Comparison of ENCODE assay signal across 9 cellular contexts in the genomic region with DNA sequence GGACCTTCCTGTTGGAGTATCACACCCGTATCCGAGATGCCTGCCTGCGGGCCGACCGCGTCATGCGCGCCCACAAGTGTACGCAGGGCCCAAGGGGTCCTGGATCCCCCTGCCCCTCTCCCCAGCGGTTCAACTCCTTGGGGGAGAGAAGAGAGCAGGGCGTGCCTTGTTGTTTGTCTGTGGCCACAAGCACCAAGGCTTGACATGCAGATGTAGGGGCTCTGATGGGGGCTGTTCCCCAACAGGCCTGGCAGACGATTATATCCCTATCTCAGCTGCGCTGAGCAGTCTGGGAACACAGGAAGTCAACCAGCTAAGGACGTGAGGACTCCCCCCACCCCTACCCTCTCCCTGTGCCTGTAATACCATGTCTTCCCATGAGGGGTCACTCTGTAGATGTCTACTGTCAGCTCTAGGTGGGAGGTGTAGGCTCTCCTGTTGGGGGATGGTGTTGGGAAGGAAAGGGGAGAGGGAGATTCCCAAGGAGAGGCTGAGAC. TPM values are rescaled to one million over a fixed set of nuclear protein-coding genes. Genes with fewer than 3 reads are reported as not detected.
DNase-seq lines count a peak whose midpoint lies in the region; ATAC-seq and TF ChIP-seq lines count a peak whose summit lies in the region.
"Had no signal": no experiment of that assay in that cellular context is flagged by ENCODE, and none has a peak within 500 bp of the region (broad histone marks: within the 10 kb centered on the region; RNA-seq: fewer than 3 reads in every experiment).

No MANE protein-coding gene starts in this region.

- H3K9me3 Mint-ChIP-seq in activated T-cell treated with anti-CD3 and anti-CD28 coated beads, Interleukin-2, amount 50 U/mL, for 4 hours = no peaks in the 10 kb centered on the region
- no peaks in the 10 kb centered on the region for H3K9me3 Mint-ChIP-seq in stimulated activated memory B cell treated with anti-CD40 and anti-IgM and Interleukin-4, amounts not matched to agents 10 μg/mL and 1 μg/mL and 100 μg/mL, for 72 hours

- H3K4me3 Mint-ChIP-seq in activated T-cell treated with anti-CD3 and anti-CD28 coated beads, Interleukin-2, amount 50 U/mL, for 4 hours = no peak overlapping the region
- no peak overlapping the region for H3K4me3 Mint-ChIP-seq in stimulated activated memory B cell treated with anti-CD40 and anti-IgM and Interleukin-4, amounts not matched to agents 10 μg/mL and 1 μg/mL and 100 μg/mL, for 72 hours

- TF ChIP-seq CTCF in epithelial cell of proximal tubule (conservative IDR thresholded peaks at IDR 0.05; ENCODE audit: low read depth, low read length) = peak; percentile 58

- H3K4me1 Mint-ChIP-seq in activated T-cell treated with anti-CD3 and anti-CD28 coated beads, Interleukin-2, amount 50 U/mL, for 4 hours (ENCODE audit: low read depth) = peaks cover 24% of the 10 kb centered on the region
- H3K4me1 Mint-ChIP-seq in stimulated activated memory B cell treated with anti-CD40 and anti-IgM and Interleukin-4, amounts not matched to agents 10 μg/mL and 1 μg/mL and 100 μg/mL, for 72 hours = peaks cover 28% of the 10 kb centered on the region

- no peak for DNase-seq in activated T-cell treated with anti-CD3 and anti-CD28 coated beads, Interleukin-2, amount 50 U/mL, for 4 hours
- DNase-seq in activated T-cell treated with anti-CD3 and anti-CD28 coated beads for 4 hours (no peak), epithelial cell of proximal tubule (ENCODE audit: low read depth) (no peak), DMS153 treated with DMSO at 0.1 percent for 48 hours (lab: John Stamatoyannopoulos, UW; ENCODE audit: unreplicated experiment) (no peak)
- DNase-seq: NCI-H510A had no signal

- peaks cover 33% of the 10 kb centered on the region for H3K36me3 Mint-ChIP-seq in activated T-cell treated with anti-CD3 and anti-CD28 coated beads, Interleukin-2, amount 50 U/mL, for 4 hours (ENCODE audit: insufficient read depth)
- peaks cover 56% of the 10 kb centered on the region for H3K36me3 Mint-ChIP-seq in stimulated activated memory B cell treated with anti-CD40 and anti-IgM and Interleukin-4, amounts not matched to agents 10 μg/mL and 1 μg/mL and 100 μg/mL, for 72 hours

- H3K27me3 Mint-ChIP-seq in activated T-cell treated with anti-CD3 and anti-CD28 coated beads, Interleukin-2, amount 50 U/mL, for 4 hours (ENCODE audit: low read depth) = no peaks in the 10 kb centered on the region
- H3K27me3 Mint-ChIP-seq in stimulated activated memory B cell treated with anti-CD40 and anti-IgM and Interleukin-4, amounts not matched to agents 10 μg/mL and 1 μg/mL and 100 μg/mL, for 72 hours = no peaks in the 10 kb centered on the region

- H3K4me3 ChIP-seq in epithelial cell of proximal tubule (ENCODE audit: low read depth, low read length) = no peak overlapping the region

- ATAC-seq in activated T-cell treated with anti-CD3 and anti-CD28 coated beads, Interleukin-2, amount 50 U/mL, for 4 hours = peak; percentile 10 to 25
- ATAC-seq in stimulated activated memory B cell treated with anti-CD40 and anti-IgM and Interleukin-4, amounts not matched to agents 10 μg/mL and 1 μg/mL and 100 μg/mL, for 72 hours = peak; percentile 13
- ATAC-seq in HG02981 (IDR thresholded peaks at IDR 0.05; ENCODE audit: unreplicated experiment) (no peak), HG03439 (IDR thresholded peaks at IDR 0.05; ENCODE audit: unreplicated experiment) (no peak)

- H3K27ac Mint-ChIP-seq in stimulated activated memory B cell treated with anti-CD40 and anti-IgM and Interleukin-4, amounts not matched to agents 10 μg/mL and 1 μg/mL and 100 μg/mL, for 72 hours = no peak overlapping the region

TF ChIP-seq in PFSK-1, 5 proteins besides CTCF, POLR2A, EP300 and RAD21:
- TF ChIP-seq POLR2AphosphoS5 (IDR thresholded peaks at IDR 0.05; ENCODE audit: low read depth, low read length) (peak; percentile 35; the same call in 1 of the 2 replicates), SIN3A (IDR thresholded peaks at IDR 0.05; ENCODE audit: borderline replicate concordance, insufficient read depth, low read length) (no peak)

RNA-seq across cellular contexts. Expression of a gene that starts 6.8 kb away (rescaled TPM):
- total RNA-seq in activated T-cell treated with anti-CD3 and anti-CD28 coated beads, Interleukin-2, amount 50 U/mL, for 4 hours = 1,000 to 10,000 TPM in 1 of 3 donors, 100 to 1,000 TPM in 2; 944 to 1,135 (median 977) TPM
- 855 TPM for polyA plus RNA-seq in PFSK-1 (2012; ENCODE audit: insufficient read length, low read depth)
- 2,195 and 2,365 TPM in 2 replicates for total RNA-seq in epithelial cell of proximal tubule

RNA-seq across cellular contexts. Expression of a gene that starts 9.1 kb away (rescaled TPM):
- total RNA-seq in activated T-cell treated with anti-CD3 and anti-CD28 coated beads, Interleukin-2, amount 50 U/mL, for 4 hours = 10 to 100 TPM; 60.8 to 72.9 (median 60.8) TPM
- polyA plus RNA-seq in PFSK-1 (2012; ENCODE audit: insufficient read length, low read depth) = 159 TPM
- total RNA-seq in epithelial cell of proximal tubule = 57.2 and 71.8 TPM in 2 replicates

RNA-seq across cellular contexts. Expression of a gene that starts 17.4 kb away (rescaled TPM):
- total RNA-seq in activated T-cell treated with anti-CD3 and anti-CD28 coated beads, Interleukin-2, amount 50 U/mL, for 4 hours = 1 to 10 TPM in 1 of 3 donors, under 1 TPM in 2; 0.52 to 1.4 (median 0.56) TPM
- polyA plus RNA-seq in PFSK-1 (2012; ENCODE audit: insufficient read length, low read depth) = not detected
- total RNA-seq in epithelial cell of proximal tubule = 2.1 TPM in 1 of 2 replicates, not detected in the other

RNA-seq across cellular contexts. Expression of a gene that starts 21.5 kb away (rescaled TPM):
- 1 to 10 TPM; 1.0 to 2.9 (median 2.0) TPM for total RNA-seq in activated T-cell treated with anti-CD3 and anti-CD28 coated beads, Interleukin-2, amount 50 U/mL, for 4 hours
- 4.6 TPM for polyA plus RNA-seq in PFSK-1 (2012; ENCODE audit: insufficient read length, low read depth)
- total RNA-seq in epithelial cell of proximal tubule = 45.1 and 94.7 TPM in 2 replicates

RNA-seq across cellular contexts. Expression of a gene that starts 28.5 kb away (rescaled TPM):
- total RNA-seq in activated T-cell treated with anti-CD3 and anti-CD28 coated beads, Interleukin-2, amount 50 U/mL, for 4 hours = 10 to 100 TPM in 2 of 3 donors, 1 to 10 TPM in 1; 8.4 to 12.3 (median 11.2) TPM
- 0.29 TPM for polyA plus RNA-seq in PFSK-1 (2012; ENCODE audit: insufficient read length, low read depth)
- total RNA-seq in epithelial cell of proximal tubule = 0.51 and 1.2 TPM in 2 replicates

Comparison
In these comparisons a context has a peak if more than half of its experiments do, and no peak if none do; other contexts are left out.
1. ATAC-seq: peak in activated T-cell treated with anti-CD3 and anti-CD28 coated beads, Interleukin-2, amount 50 U/mL, for 4 hours (2 of 2) and stimulated activated memory B cell treated with anti-CD40 and anti-IgM and Interleukin-4, amounts not matched to agents 10 μg/mL and 1 μg/mL and 100 μg/mL, for 72 hours (single experiment); none in HG02981 (single experiment) and HG03439 (single experiment).